In the genomic region with DNA sequence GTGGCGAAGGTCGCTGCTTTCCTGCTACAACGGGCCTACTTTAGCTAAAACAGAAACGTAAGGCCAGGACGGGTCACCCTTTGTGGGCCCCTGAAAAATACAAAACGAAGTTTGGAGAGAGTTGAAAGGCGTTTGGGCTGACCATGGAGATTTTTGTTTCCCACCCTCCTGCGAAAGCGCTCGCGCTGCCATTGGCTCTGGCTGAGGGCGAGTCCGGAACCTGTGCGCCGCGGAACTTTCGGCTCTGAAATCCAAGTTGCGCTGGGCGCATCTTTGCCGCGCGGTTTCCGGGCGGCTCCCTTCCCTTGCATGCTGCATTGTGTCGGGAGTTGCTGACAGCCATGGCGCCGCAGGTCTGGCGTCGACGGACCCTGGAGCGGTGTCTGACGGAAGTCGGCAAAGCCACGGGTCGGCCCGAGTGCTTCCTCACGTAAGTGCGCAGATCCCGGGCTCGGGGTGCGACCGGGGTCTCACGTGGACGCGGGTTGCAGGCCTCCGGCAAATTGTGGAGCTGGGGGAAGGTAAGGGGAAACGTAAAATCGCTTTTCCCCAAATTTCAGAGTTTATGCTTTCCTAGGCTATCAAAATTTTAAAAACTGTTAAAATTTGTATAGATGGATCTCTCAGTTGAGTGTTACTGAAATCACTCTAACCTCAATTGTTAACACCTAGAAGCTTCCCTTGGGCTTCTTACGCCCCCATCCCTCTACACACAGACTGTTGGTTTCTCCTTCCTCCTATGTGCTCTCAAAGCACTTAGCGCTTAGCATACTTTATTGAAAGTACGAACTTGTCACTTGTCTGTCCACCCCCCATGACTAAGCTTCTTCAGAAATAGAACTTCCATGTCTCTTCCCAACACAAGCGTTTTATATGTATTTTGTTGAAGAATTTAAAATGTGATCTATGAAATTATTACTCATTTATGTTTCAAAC, we compare ENCODE assay signal across 8 cellular contexts. TPM values are rescaled to one million over a fixed set of nuclear protein-coding genes. Genes with fewer than 3 reads are reported as not detected.
DNase-seq lines count a peak whose midpoint lies in the region; ATAC-seq and TF ChIP-seq lines count a peak whose summit lies in the region.

A gene with protein sequence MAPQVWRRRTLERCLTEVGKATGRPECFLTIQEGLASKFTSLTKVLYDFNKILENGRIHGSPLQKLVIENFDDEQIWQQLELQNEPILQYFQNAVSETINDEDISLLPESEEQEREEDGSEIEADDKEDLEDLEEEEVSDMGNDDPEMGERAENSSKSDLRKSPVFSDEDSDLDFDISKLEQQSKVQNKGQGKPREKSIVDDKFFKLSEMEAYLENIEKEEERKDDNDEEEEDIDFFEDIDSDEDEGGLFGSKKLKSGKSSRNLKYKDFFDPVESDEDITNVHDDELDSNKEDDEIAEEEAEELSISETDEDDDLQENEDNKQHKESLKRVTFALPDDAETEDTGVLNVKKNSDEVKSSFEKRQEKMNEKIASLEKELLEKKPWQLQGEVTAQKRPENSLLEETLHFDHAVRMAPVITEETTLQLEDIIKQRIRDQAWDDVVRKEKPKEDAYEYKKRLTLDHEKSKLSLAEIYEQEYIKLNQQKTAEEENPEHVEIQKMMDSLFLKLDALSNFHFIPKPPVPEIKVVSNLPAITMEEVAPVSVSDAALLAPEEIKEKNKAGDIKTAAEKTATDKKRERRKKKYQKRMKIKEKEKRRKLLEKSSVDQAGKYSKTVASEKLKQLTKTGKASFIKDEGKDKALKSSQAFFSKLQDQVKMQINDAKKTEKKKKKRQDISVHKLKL (plus strand): TSS at position 310 of the 936 bp plus-strand sequence. CDS start 32 bp downstream, at position 342.

- peaks cover 21% of the 10 kb centered on the region for H3K36me3 Mint-ChIP-seq in activated B cell treated with CpG ODN at 0.5 μM for 24 hours (ENCODE audit: low read depth)

- no peak within 1 kb of the TSS for H3K27ac Mint-ChIP-seq in activated B cell treated with CpG ODN at 0.5 μM for 24 hours

- DNase-seq in AG08396 (ENCODE audit: low spot score) (peak; percentile 87), NCI-H2227 treated with DMSO at 0.1 percent for 48 hours (lab: John Stamatoyannopoulos, UW) (peak; percentile 98), activated B cell treated with CpG ODN at 0.5 μM for 24 hours (peak; percentile 79), iris pigment epithelial cell (ENCODE audit: low read depth) (peak; percentile 94)
- peak; percentile 85 for DNase-seq in central memory CD4-positive, alpha-beta T cell
- peak; percentile 84 to 85 for DNase-seq in stimulated activated CD4-positive, alpha-beta T cell treated with anti-CD3 and anti-CD28 coated beads, Interleukin-12 subunit alpha, Interleukin-12 subunit beta, amount 100 ng/mL, for 24 hours (ENCODE audit: low read depth in 2 of 2)

- POLR2A ChIA-PET in activated B cell treated with CpG ODN at 0.5 μM for 24 hours (lab: Charles Lee), result interaction anchor here (0.6 to 4.9 kb wide), 12 partner anchors 9 to 1700 kb away, joined by 3 to 170 read pairs (median 3); a partner anchor contains a TSS

- no peaks in the 10 kb centered on the region for H3K27me3 Mint-ChIP-seq in activated B cell treated with CpG ODN at 0.5 μM for 24 hours

- no peak for TF ChIP-seq CTCF in activated B cell treated with CpG ODN at 0.5 μM for 24 hours (IDR thresholded peaks at IDR 0.05)

- CTCF ChIA-PET in activated B cell treated with CpG ODN at 0.5 μM for 24 hours (lab: Charles Lee), result interaction anchor here (1.1 to 3.9 kb wide), 5 partner anchors 17 to 163 kb away, joined by 3 to 26 read pairs (median 5); a partner anchor contains a TSS

- H3K9me3 Mint-ChIP-seq in activated B cell treated with CpG ODN at 0.5 μM for 24 hours, result no peaks in the 10 kb centered on the region

- H3K4me1 Mint-ChIP-seq in activated B cell treated with CpG ODN at 0.5 μM for 24 hours, result peaks cover 17% of the 10 kb centered on the region

- H3K4me3 Mint-ChIP-seq in activated B cell treated with CpG ODN at 0.5 μM for 24 hours, result no peak within 1 kb of the TSS

- intact Hi-C loops in activated B cell treated with CpG ODN at 0.5 μM for 24 hours (cut with micrococcal nuclease), result loop anchor here (1.0 to 5.0 kb wide), 10 partner anchors 58 to 1942 kb away; a partner anchor contains a TSS

- ATAC-seq in GM18907 (IDR thresholded peaks at IDR 0.05; ENCODE audit: unreplicated experiment) (peak; percentile 93), HG03135 (IDR thresholded peaks at IDR 0.05; ENCODE audit: unreplicated experiment) (peak; percentile 94), activated B cell treated with CpG ODN at 0.5 μM for 24 hours (ENCODE audit: low read depth) (peak; percentile 78)

RNA-seq across cellular contexts. Expression of the gene that starts here (rescaled TPM):
- total RNA-seq in activated B cell treated with CpG ODN at 0.5 μM for 24 hours, result 47.6 and 47.8 TPM in 2 replicates

Comparison
In these comparisons a context has a peak if more than half of its experiments do, and no peak if none do; other contexts are left out.
1. Peak in every context shown above with its lines: DNase-seq and ATAC-seq.